ENCODE assay signal across 8 cellular contexts in genomic region chr2:39124000-39124769, GRCh38. TPM values are rescaled to one million over a fixed set of nuclear protein-coding genes. Genes with fewer than 3 reads are reported as not detected.
DNase-seq lines count a peak whose midpoint lies in the region; ATAC-seq and TF ChIP-seq lines count a peak whose summit lies in the region.

No MANE protein-coding gene starts in this region.

- DNase-seq in DMS53 treated with DMSO at 0.1 percent for 48 hours (lab: John Stamatoyannopoulos, UW; ENCODE audit: unreplicated experiment): peak; percentile 63
- DNase-seq in OCI-LY7 (ENCODE audit: low spot score): peak; percentile 99
- DNase-seq in activated T-cell treated with anti-CD3 and anti-CD28 coated beads for 48 hours (ENCODE audit: low read depth): peak; percentile 95
- no peak for DNase-seq in epithelial cell of proximal tubule (ENCODE audit: low read depth)
- DNase-seq in stimulated activated CD8-positive, alpha-beta memory T cell treated with anti-CD3 and anti-CD28 coated beads, Interleukin-4, amount 100 ng/mL, for 4 hours (ENCODE audit: low read depth in 2 of 2, low spot score in 1 of 2): peak; percentile 87 to 92

- peak overlapping the region; percentile 73 for H3K4me3 ChIP-seq in OCI-LY7 (ENCODE audit: low read depth, low read length, poor library complexity, severe bottlenecking)
- H3K4me3 ChIP-seq in epithelial cell of proximal tubule (ENCODE audit: low read depth, low read length): peak overlapping the region; percentile 90
- peak overlapping the region; percentile 83 to 98 for H3K4me3 ChIP-seq in mucosa of rectum (ENCODE audit: low read length in 2 of 2)

- H3K36me3 Mint-ChIP-seq in IgD-negative memory B cell: no peaks in the 10 kb centered on the region

- H3K4me2 ChIP-seq in OCI-LY7 (ENCODE audit: low read length): peak overlapping the region; percentile 92

- peaks cover under 1% of the 10 kb centered on the region; the same call in 1 of the 2 replicates for H4K20me1 ChIP-seq in OCI-LY7 (ENCODE audit: insufficient read depth, low read length)

- H3K27ac Mint-ChIP-seq in IgD-negative memory B cell: peak overlapping the region; percentile 88 to 96 (median 95)

- peak overlapping the region; percentile 88 to 98 (median 95) for H3K4me3 Mint-ChIP-seq in IgD-negative memory B cell

- H2AFZ ChIP-seq in OCI-LY7 (ENCODE audit: low read length): peak overlapping the region; percentile 46; the same call in 1 of the 2 replicates

- no peaks in the 10 kb centered on the region for H3K27me3 ChIP-seq in mucosa of rectum (ENCODE audit: control insufficient read depth in 2 of 2, insufficient read depth in 2 of 2, low read length in 2 of 2)

- no peaks in the 10 kb centered on the region for H3K36me3 ChIP-seq in OCI-LY7 (ENCODE audit: insufficient read depth, low read length)
- H3K36me3 ChIP-seq in mucosa of rectum (ENCODE audit: control insufficient read depth in 2 of 2, insufficient read depth in 2 of 2, low read length in 2 of 2): no peaks in the 10 kb centered on the region

- H3K9me2 ChIP-seq in OCI-LY7 (ENCODE audit: insufficient read depth, low read length): no peaks in the 10 kb centered on the region

- H3K27me3 Mint-ChIP-seq in IgD-negative memory B cell: no peaks in the 10 kb centered on the region

- no TSS peak for BruUV-seq in OCI-LY7 (replicated peaks; lab: Mats Ljungman, UMichigan)

- H3K4me1 Mint-ChIP-seq in IgD-negative memory B cell: peaks cover 37 to 45% (median 41%) of the 10 kb centered on the region in 3 donors

- no peaks in the 10 kb centered on the region for H3K9me3 ChIP-seq in OCI-LY7 (ENCODE audit: low read length)
- H3K9me3 ChIP-seq in mucosa of rectum (ENCODE audit: control insufficient read depth in 2 of 2, low read length in 2 of 2): no peaks in the 10 kb centered on the region

- peak overlapping the region; percentile 75 to 83 for H3K9ac ChIP-seq in mucosa of rectum (ENCODE audit: low read depth in 1 of 2, low read length in 2 of 2)

- H3K9me3 Mint-ChIP-seq in IgD-negative memory B cell: no peaks in the 10 kb centered on the region

- peak; percentile 78 for TF ChIP-seq CTCF in OCI-LY7 (conservative IDR thresholded peaks at IDR 0.05; ENCODE audit: low read length)
- peak; percentile 49 for TF ChIP-seq CTCF in epithelial cell of proximal tubule (conservative IDR thresholded peaks at IDR 0.05; ENCODE audit: low read depth, low read length)

- ATAC-seq in GM21576 (IDR thresholded peaks at IDR 0.05; ENCODE audit: unreplicated experiment): peak; percentile 51

- intact Hi-C loops in OCI-LY7 (cut with micrococcal nuclease; ENCODE audit: unreplicated experiment): loop anchor here (1.0 to 10.0 kb wide), 7 partner anchors 65 to 1459 kb away; partner anchors contain the start of genes HNRNPLL and SRSF7

- CTCF ChIA-PET in OCI-LY7 (lab: Charles Lee; ENCODE audit: unreplicated experiment): interaction anchor here (0.7 kb wide), 1 partner anchor 59 kb away, joined by 5 read pairs; no protein-coding TSS in a partner anchor

- POLR2A ChIA-PET in OCI-LY7 (lab: Charles Lee): interaction anchor here (0.6 to 4.1 kb wide), 15 partner anchors 9 to 1785 kb away, joined by 3 to 19 read pairs (median 4); partner anchors contain the start of gene SRSF7

- H3K27ac ChIP-seq in OCI-LY7 (ENCODE audit: low read depth, low read length, poor library complexity, severe bottlenecking) (peak overlapping the region; percentile 87), mucosa of rectum (ENCODE audit: low read depth in 2 of 2, low read length in 2 of 2) (peak overlapping the region; percentile 89 to 94)

- H3K79me2 ChIP-seq in OCI-LY7 (ENCODE audit: insufficient read depth, low read depth, low read length): peaks cover 29% of the 10 kb centered on the region

- H3K4me1 ChIP-seq in OCI-LY7 (ENCODE audit: insufficient read depth, low read length, poor library complexity, severe bottlenecking): peaks cover 61% of the 10 kb centered on the region
- peaks cover 18 to 22% of the 10 kb centered on the region in 2 donors for H3K4me1 ChIP-seq in mucosa of rectum (ENCODE audit: control insufficient read depth in 2 of 2, insufficient read depth in 2 of 2, low read length in 2 of 2)

RNA-seq across cellular contexts. Expression of gene SOS1, which starts 3.3 kb away (rescaled TPM):
- polyA plus RNA-seq in IgD-negative memory B cell: 13.7 TPM
- total RNA-seq in OCI-LY7 (2014; rRNA removed; shearing (Covaris generic)): 15.2 and 21.3 TPM in 2 replicates
- total RNA-seq in OCI-LY7 (2022) (40.0 and 47.9 TPM in 2 replicates), epithelial cell of proximal tubule (10.2 and 11.7 TPM in 2 replicates)
